18 cellular contexts compared by ENCODE assay signal in the genomic region with DNA sequence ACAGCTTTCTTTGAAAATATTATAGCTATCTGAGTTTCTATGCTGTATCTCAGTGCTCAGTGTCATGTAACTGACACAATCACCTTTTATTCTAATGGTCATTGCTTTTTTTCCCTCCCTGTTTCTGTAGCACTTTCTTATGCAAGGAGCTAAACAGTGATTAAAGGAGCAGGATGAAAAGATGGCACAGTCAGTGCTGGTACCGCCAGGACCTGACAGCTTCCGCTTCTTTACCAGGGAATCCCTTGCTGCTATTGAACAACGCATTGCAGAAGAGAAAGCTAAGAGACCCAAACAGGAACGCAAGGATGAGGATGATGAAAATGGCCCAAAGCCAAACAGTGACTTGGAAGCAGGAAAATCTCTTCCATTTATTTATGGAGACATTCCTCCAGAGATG. TPM values are rescaled to one million over a fixed set of nuclear protein-coding genes. Genes with fewer than 3 reads are reported as not detected.
DNase-seq lines count a peak whose midpoint lies in the region; ATAC-seq and TF ChIP-seq lines count a peak whose summit lies in the region.
"Had no signal": no experiment of that assay in that cellular context is flagged by ENCODE, and none has a peak within 500 bp of the region (broad histone marks: within the 10 kb centered on the region; RNA-seq: fewer than 3 reads in every experiment).

No MANE protein-coding gene starts in this region.

- no peaks in the 10 kb centered on the region for H3K9me3 Mint-ChIP-seq in brain
- H3K9me3 Mint-ChIP-seq in activated CD4-positive, alpha-beta memory T cell treated with anti-CD3 and anti-CD28 coated beads, Interleukin-2, amount 10 ng/mL, durations not matched to agents 7 days and 5 days, result no peaks in the 10 kb centered on the region
- H3K9me3 Mint-ChIP-seq: CD4-positive, alpha-beta T cell; HFFc6 had no signal

- peak overlapping the region; percentile 61 for H2AFZ ChIP-seq in osteoblast (ENCODE audit: low read length)

- peaks cover 11% of the 10 kb centered on the region for H3K27me3 Mint-ChIP-seq in brain
- no peaks in the 10 kb centered on the region for H3K27me3 Mint-ChIP-seq in activated CD4-positive, alpha-beta memory T cell treated with anti-CD3 and anti-CD28 coated beads, Interleukin-2, amount 10 ng/mL, durations not matched to agents 7 days and 5 days

- peak overlapping the region in 4 of 5 experiments; percentile 52 to 95 (median 74) for H3K4me3 Mint-ChIP-seq in brain
- H3K4me3 Mint-ChIP-seq in activated CD4-positive, alpha-beta memory T cell treated with anti-CD3 and anti-CD28 coated beads, Interleukin-2, amount 10 ng/mL, durations not matched to agents 7 days and 5 days, result no peak overlapping the region
- H3K4me3 Mint-ChIP-seq: CD4-positive, alpha-beta T cell had no signal

- no peak overlapping the region for H3K4me2 ChIP-seq in osteoblast (ENCODE audit: insufficient read depth, low read length)
- H3K4me2 ChIP-seq: KMS-11 had no signal

- H3K27me3 ChIP-seq in osteoblast (ENCODE audit: insufficient read depth, low read length), result no peaks in the 10 kb centered on the region

- peaks cover 36% of the 10 kb centered on the region for H3K4me1 Mint-ChIP-seq in brain
- H3K4me1 Mint-ChIP-seq in activated CD4-positive, alpha-beta memory T cell treated with anti-CD3 and anti-CD28 coated beads, Interleukin-2, amount 10 ng/mL, durations not matched to agents 7 days and 5 days, result peaks cover 3% of the 10 kb centered on the region

- H4K20me1 ChIP-seq in osteoblast (ENCODE audit: insufficient read depth, low read length), result no peaks in the 10 kb centered on the region

- ATAC-seq in GM21576 (IDR thresholded peaks at IDR 0.05; ENCODE audit: unreplicated experiment), result no peak
- ATAC-seq: GM12878, HCT116 had no signal

- no peak for TF ChIP-seq CTCF in brain (conservative IDR thresholded peaks at IDR 0.05)
- no peak for TF ChIP-seq CTCF in osteoblast (IDR thresholded peaks at IDR 0.05; ENCODE audit: extremely low read depth, low read depth, low read length)

- no peaks in the 10 kb centered on the region for H3K4me1 ChIP-seq in osteoblast (ENCODE audit: insufficient read depth, low read length)
- H3K4me1 ChIP-seq: Caco-2 had no signal

- DNase-seq in G401 (ENCODE audit: low spot score) (peak; percentile 68), inferior parietal cortex (ENCODE audit: extremely low spot score) (peak; percentile 25), osteoblast (ENCODE audit: insufficient read length, low spot score, missing footprints) (no peak), DMS79 (lab: John Stamatoyannopoulos, UW) (no peak), GDM1 (lab: John Stamatoyannopoulos, UW) (no peak)
- DNase-seq in activated CD4-positive, alpha-beta memory T cell treated with anti-CD3 and anti-CD28 coated beads, Interleukin-2, amount 10 ng/mL, durations not matched to agents 7 days and 5 days, result no peak
- DNase-seq: Caco-2; CD4-positive, alpha-beta T cell; GOT3; H7; HFFc6 had no signal

- CTCF ChIA-PET in activated CD4-positive, alpha-beta memory T cell treated with anti-CD3 and anti-CD28 coated beads, Interleukin-2, amount 10 ng/mL, durations not matched to agents 7 days and 5 days (lab: Charles Lee), result interaction anchor here (0.6 to 1.8 kb wide), 2 partner anchors 579 to 837 kb away, joined by 4 read pairs; no protein-coding TSS in a partner anchor

- H3K27ac Mint-ChIP-seq in brain, result peak overlapping the region in 3 of 5 experiments; percentile 87 to 99 (median 97)
- no peak overlapping the region for H3K27ac Mint-ChIP-seq in activated CD4-positive, alpha-beta memory T cell treated with anti-CD3 and anti-CD28 coated beads, Interleukin-2, amount 10 ng/mL, durations not matched to agents 7 days and 5 days
- H3K27ac Mint-ChIP-seq: CD4-positive, alpha-beta T cell; HFFc6 had no signal

- no peaks in the 10 kb centered on the region for H3K79me2 ChIP-seq in osteoblast (ENCODE audit: insufficient read depth, low read length)

- H3K36me3 Mint-ChIP-seq in brain, result peaks cover 17% of the 10 kb centered on the region
- no peaks in the 10 kb centered on the region for H3K36me3 Mint-ChIP-seq in activated CD4-positive, alpha-beta memory T cell treated with anti-CD3 and anti-CD28 coated beads, Interleukin-2, amount 10 ng/mL, durations not matched to agents 7 days and 5 days (ENCODE audit: low read depth)

- H3K27ac ChIP-seq in osteoblast (ENCODE audit: low read depth, low read length), result no peak overlapping the region
- H3K27ac ChIP-seq: C4-2B, HL-60, KMS-11 had no signal

- no peak overlapping the region for H3K4me3 ChIP-seq in osteoblast (ENCODE audit: insufficient read depth, low read length)
- H3K4me3 ChIP-seq: GM12878 had no signal

- H3K9me3 ChIP-seq in osteoblast (ENCODE audit: low read depth, low read length), result no peaks in the 10 kb centered on the region
- H3K9me3 ChIP-seq: Caco-2 had no signal

- POLR2A ChIA-PET in activated CD4-positive, alpha-beta memory T cell treated with anti-CD3 and anti-CD28 coated beads, Interleukin-2, amount 10 ng/mL, durations not matched to agents 7 days and 5 days (lab: Charles Lee), result no interaction called here

- in situ Hi-C loops in G401 (cut with HindIII; ENCODE audit: low sequenced_read_pairs), result no loop called here

- no peaks in the 10 kb centered on the region for H3K36me3 ChIP-seq in osteoblast (ENCODE audit: insufficient read depth, low read length)

RNA-seq across cellular contexts. Expression of a gene that starts 56.4 kb away (rescaled TPM):
- total RNA-seq in G401 (2014; rRNA removed; shearing (Covaris generic)), result not detected in 2 replicates
- polyA plus RNA-seq in brain (ENCODE audit: insufficient read depth, low read depth, low replicate concordance), result 3.2 TPM
- total RNA-seq in osteoblast, result 2.2 and 5.0 TPM in 2 replicates
- total RNA-seq in activated CD4-positive, alpha-beta memory T cell treated with anti-CD3 and anti-CD28 coated beads, Interleukin-2, amount 10 ng/mL, durations not matched to agents 7 days and 5 days, result not detected
- total RNA-seq: Caco-2; CD4-positive, alpha-beta T cell; GM12878 had no signal

Comparison
In these comparisons a context has a peak if more than half of its experiments do, and no peak if none do; other contexts are left out.
1. DNase-seq: peak in G401 (single experiment) and inferior parietal cortex (single experiment); none in osteoblast (single experiment), activated CD4-positive, alpha-beta memory T cell treated with anti-CD3 and anti-CD28 coated beads, Interleukin-2, amount 10 ng/mL, durations not matched to agents 7 days and 5 days (single experiment), DMS79 (single experiment) and GDM1 (single experiment).